ENCODE assay signal across 18 cellular contexts in the genomic region with DNA sequence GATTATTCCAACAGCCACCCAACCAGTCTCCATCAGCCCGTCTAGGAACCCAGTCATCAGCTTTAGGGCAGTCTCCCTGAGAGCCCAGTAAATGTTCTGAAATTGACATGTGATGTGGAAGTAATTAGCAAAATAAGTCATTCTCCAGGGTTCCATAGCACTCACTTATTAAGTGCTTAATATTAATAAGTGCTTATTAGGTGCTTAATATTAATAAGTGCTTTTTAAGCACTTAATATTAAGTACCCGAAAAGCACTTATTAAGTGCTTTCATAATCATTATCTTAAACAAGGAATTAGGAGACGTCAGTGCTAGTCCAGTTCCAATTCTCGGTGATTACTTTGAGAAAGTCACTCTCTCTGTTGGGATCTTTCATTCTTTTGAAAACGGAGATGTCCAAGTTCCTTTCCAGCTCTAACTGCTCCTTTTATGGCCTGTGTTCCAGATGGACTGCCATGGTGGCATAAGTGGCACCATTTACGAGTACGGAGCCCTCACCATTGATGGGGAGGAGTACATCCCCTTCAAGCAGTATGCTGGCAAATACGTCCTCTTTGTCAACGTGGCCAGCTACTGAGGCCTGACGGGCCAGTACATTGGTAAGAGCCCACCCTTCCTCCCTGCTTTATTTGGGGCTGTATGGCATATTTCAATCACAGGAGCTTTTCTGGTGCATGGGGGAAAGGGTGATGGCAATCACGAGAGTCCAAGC. TPM values are rescaled to one million over a fixed set of nuclear protein-coding genes. Genes with fewer than 3 reads are reported as not detected.
DNase-seq lines count a peak whose midpoint lies in the region; TF ChIP-seq lines count a peak whose summit lies in the region.
"Had no signal": no experiment of that assay in that cellular context is flagged by ENCODE, and none has a peak within 500 bp of the region (broad histone marks: within the 10 kb centered on the region; RNA-seq: fewer than 3 reads in every experiment).

No MANE protein-coding gene starts in this region.

- H3K4me1 ChIP-seq in muscle layer of duodenum (ENCODE audit: control insufficient read depth in 1 of 2, insufficient read depth in 2 of 2, low read length in 2 of 2) (peaks cover 31 to 39% of the 10 kb centered on the region in 2 donors), transverse colon (peaks cover 5 to 54% (median 31%) of the 10 kb centered on the region in 4 donors)

- no peaks in the 10 kb centered on the region for H3K27me3 Mint-ChIP-seq in activated CD4-positive, alpha-beta memory T cell treated with anti-CD3 and anti-CD28 coated beads for 36 hours
- H3K27me3 Mint-ChIP-seq in activated CD4-positive, alpha-beta memory T cell treated with anti-CD3 and anti-CD28 coated beads, Interleukin-2, amount 10 ng/mL, durations not matched to agents 7 days and 5 days = peaks cover 8% of the 10 kb centered on the region
- H3K27me3 Mint-ChIP-seq in dendritic cell treated with granulocyte-macrophage colony-stimulating factor and Interleukin-4, amounts not matched to agents 40 ng/mL and 50 ng/mL, for 4 days = no peaks in the 10 kb centered on the region
- H3K27me3 Mint-ChIP-seq in nephron progenitor cell (ENCODE audit: low read depth, poor library complexity) = peaks cover 23% of the 10 kb centered on the region

- peak overlapping the region; percentile 10 for H3K27ac ChIP-seq in muscle layer of duodenum (ENCODE audit: low read length)
- H3K27ac ChIP-seq in transverse colon = peak overlapping the region; percentile 74 to 88 (median 82)
- H3K27ac ChIP-seq: 22Rv1 had no signal

- DNase-seq in activated CD4-positive, alpha-beta memory T cell treated with anti-CD3 and anti-CD28 coated beads for 36 hours = no peak
- DNase-seq in activated CD4-positive, alpha-beta memory T cell treated with anti-CD3 and anti-CD28 coated beads, Interleukin-2, amount 10 ng/mL, durations not matched to agents 7 days and 5 days = no peak
- DNase-seq in transverse colon (no peak), nephron progenitor cell (no peak)
- DNase-seq in activated CD4-positive, alpha-beta T cell treated with anti-CD3 and anti-CD28 coated beads for 4 hours = no peak
- DNase-seq in activated CD8-positive, alpha-beta memory T cell treated with anti-CD3 and anti-CD28 coated beads, Interleukin-2, amount 50 U/mL, for 48 hours = no peak
- DNase-seq: activated CD4-positive, alpha-beta T cell treated with anti-CD3 and anti-CD28 coated beads, Interleukin-2, amount 50 U/mL, for 1 hour; activated naive CD4-positive, alpha-beta T cell treated with anti-CD3 and anti-CD28 coated beads, Interleukin-2, amount 10 ng/mL, durations not matched to agents 7 days and 5 days; activated T-cell treated with anti-CD3 and anti-CD28 coated beads for 4 hours; HCEC 1CT; NCI-H2029; NCI-H510A; stimulated activated naive CD8-positive, alpha-beta T cell treated with anti-CD3 and anti-CD28 coated beads, Interleukin-15, Interleukin-2, amounts not matched to agents 100 U/mL and 50 U/mL, for 24 hours; T-cell had no signal

- POLR2A ChIA-PET in activated CD4-positive, alpha-beta memory T cell treated with anti-CD3 and anti-CD28 coated beads for 36 hours (lab: Charles Lee) = no interaction called here
- POLR2A ChIA-PET in activated CD4-positive, alpha-beta memory T cell treated with anti-CD3 and anti-CD28 coated beads, Interleukin-2, amount 10 ng/mL, durations not matched to agents 7 days and 5 days (lab: Charles Lee) = no interaction called here

- H3K4me3 ChIP-seq in muscle layer of duodenum (ENCODE audit: low read depth in 1 of 2, low read length in 2 of 2) = no peak overlapping the region
- H3K4me3 ChIP-seq in transverse colon = peak overlapping the region in 1 of 4 donors; percentile 62

- WGBS in transverse colon (ENCODE audit: low coverage in 1 of 2), 2 donors = 92 to 93% methylated on average over 7 to 11 of the region's 11 CpGs

- H3K9me3 Mint-ChIP-seq in activated CD4-positive, alpha-beta memory T cell treated with anti-CD3 and anti-CD28 coated beads for 36 hours = no peaks in the 10 kb centered on the region
- H3K9me3 Mint-ChIP-seq in activated CD4-positive, alpha-beta memory T cell treated with anti-CD3 and anti-CD28 coated beads, Interleukin-2, amount 10 ng/mL, durations not matched to agents 7 days and 5 days = no peaks in the 10 kb centered on the region
- no peaks in the 10 kb centered on the region for H3K9me3 Mint-ChIP-seq in dendritic cell treated with granulocyte-macrophage colony-stimulating factor and Interleukin-4, amounts not matched to agents 40 ng/mL and 50 ng/mL, for 4 days
- H3K9me3 Mint-ChIP-seq in nephron progenitor cell = no peaks in the 10 kb centered on the region
- H3K9me3 Mint-ChIP-seq: activated naive CD4-positive, alpha-beta T cell treated with anti-CD3 and anti-CD28 coated beads, Interleukin-2, amount 10 ng/mL, durations not matched to agents 7 days and 5 days; nephron; T-cell had no signal

- peaks cover 28% of the 10 kb centered on the region for H3K4me1 Mint-ChIP-seq in activated CD4-positive, alpha-beta memory T cell treated with anti-CD3 and anti-CD28 coated beads for 36 hours (ENCODE audit: low read depth)
- H3K4me1 Mint-ChIP-seq in activated CD4-positive, alpha-beta memory T cell treated with anti-CD3 and anti-CD28 coated beads, Interleukin-2, amount 10 ng/mL, durations not matched to agents 7 days and 5 days = peaks cover 2% of the 10 kb centered on the region
- peaks cover 87% of the 10 kb centered on the region for H3K4me1 Mint-ChIP-seq in dendritic cell treated with granulocyte-macrophage colony-stimulating factor and Interleukin-4, amounts not matched to agents 40 ng/mL and 50 ng/mL, for 4 days (ENCODE audit: low read depth)
- H3K4me1 Mint-ChIP-seq in nephron progenitor cell = peaks cover 20% of the 10 kb centered on the region

- TF ChIP-seq CTCF in transverse colon (IDR thresholded peaks at IDR 0.05) = no peak
- TF ChIP-seq CTCF in nephron progenitor cell (IDR thresholded peaks at IDR 0.05) = no peak

- no peaks in the 10 kb centered on the region for H3K27me3 ChIP-seq in muscle layer of duodenum (ENCODE audit: low read depth, low read length)
- H3K27me3 ChIP-seq in transverse colon = no peaks in the 10 kb centered on the region

- in situ Hi-C loops in transverse colon (cut with MboI; ENCODE audit: low pct_ligation_motif_present in 1 of 4, low pct_unique_long_range_greater_than_20kb in 1 of 4, low sequenced_read_pairs in 3 of 4) = no loop called here

- peaks cover 33% of the 10 kb centered on the region for H3K36me3 Mint-ChIP-seq in activated CD4-positive, alpha-beta memory T cell treated with anti-CD3 and anti-CD28 coated beads for 36 hours
- H3K36me3 Mint-ChIP-seq in activated CD4-positive, alpha-beta memory T cell treated with anti-CD3 and anti-CD28 coated beads, Interleukin-2, amount 10 ng/mL, durations not matched to agents 7 days and 5 days (ENCODE audit: low read depth) = peaks cover 54% of the 10 kb centered on the region
- peaks cover 60% of the 10 kb centered on the region for H3K36me3 Mint-ChIP-seq in dendritic cell treated with granulocyte-macrophage colony-stimulating factor and Interleukin-4, amounts not matched to agents 40 ng/mL and 50 ng/mL, for 4 days (ENCODE audit: low read depth)
- H3K36me3 Mint-ChIP-seq in nephron progenitor cell (ENCODE audit: low read depth) = peaks cover 40% of the 10 kb centered on the region

- intact Hi-C loops in activated CD4-positive, alpha-beta memory T cell treated with anti-CD3 and anti-CD28 coated beads for 36 hours (cut with micrococcal nuclease) = no loop called here
- intact Hi-C loops in dendritic cell treated with granulocyte-macrophage colony-stimulating factor and Interleukin-4, amounts not matched to agents 40 ng/mL and 50 ng/mL, for 4 days (cut with micrococcal nuclease) = no loop called here
- intact Hi-C loops in transverse colon (cut with DNase I; ENCODE audit: low total_unique reads) = no loop called here

- peak overlapping the region; percentile 5 for H3K27ac Mint-ChIP-seq in activated CD4-positive, alpha-beta memory T cell treated with anti-CD3 and anti-CD28 coated beads for 36 hours
- no peak overlapping the region for H3K27ac Mint-ChIP-seq in activated CD4-positive, alpha-beta memory T cell treated with anti-CD3 and anti-CD28 coated beads, Interleukin-2, amount 10 ng/mL, durations not matched to agents 7 days and 5 days
- H3K27ac Mint-ChIP-seq in dendritic cell treated with granulocyte-macrophage colony-stimulating factor and Interleukin-4, amounts not matched to agents 40 ng/mL and 50 ng/mL, for 4 days = peak overlapping the region; percentile 59
- H3K27ac Mint-ChIP-seq in nephron progenitor cell = no peak overlapping the region
- H3K27ac Mint-ChIP-seq: activated naive CD4-positive, alpha-beta T cell treated with anti-CD3 and anti-CD28 coated beads, Interleukin-2, amount 10 ng/mL, durations not matched to agents 7 days and 5 days; nephron had no signal

- TF ChIP-seq POLR2A in transverse colon (IDR thresholded peaks at IDR 0.05) = no peak

- H3K36me3 ChIP-seq in muscle layer of duodenum (ENCODE audit: control insufficient read depth in 1 of 2, insufficient read depth in 2 of 2, low read length in 2 of 2) (peaks cover 31 to 37% of the 10 kb centered on the region in 2 donors), transverse colon (peaks cover 0 to 15% (median 7%) of the 10 kb centered on the region in 4 donors)

- CTCF ChIA-PET in activated CD4-positive, alpha-beta memory T cell treated with anti-CD3 and anti-CD28 coated beads for 36 hours (lab: Charles Lee) = interaction anchor here (1.8 kb wide), 1 partner anchor 101 kb away, joined by 5 read pairs; no protein-coding TSS in a partner anchor
- CTCF ChIA-PET in activated CD4-positive, alpha-beta memory T cell treated with anti-CD3 and anti-CD28 coated beads, Interleukin-2, amount 10 ng/mL, durations not matched to agents 7 days and 5 days (lab: Charles Lee) = no interaction called here

- no peak for TF ChIP-seq EP300 in transverse colon (IDR thresholded peaks at IDR 0.05; ENCODE audit: low read depth)

- H3K9me3 ChIP-seq in muscle layer of duodenum (ENCODE audit: control insufficient read depth in 1 of 2, low read length in 2 of 2) (no peaks in the 10 kb centered on the region), transverse colon (no peaks in the 10 kb centered on the region)

- H3K4me3 Mint-ChIP-seq in activated CD4-positive, alpha-beta memory T cell treated with anti-CD3 and anti-CD28 coated beads for 36 hours = no peak overlapping the region
- H3K4me3 Mint-ChIP-seq in activated CD4-positive, alpha-beta memory T cell treated with anti-CD3 and anti-CD28 coated beads, Interleukin-2, amount 10 ng/mL, durations not matched to agents 7 days and 5 days = no peak overlapping the region
- no peak overlapping the region for H3K4me3 Mint-ChIP-seq in dendritic cell treated with granulocyte-macrophage colony-stimulating factor and Interleukin-4, amounts not matched to agents 40 ng/mL and 50 ng/mL, for 4 days
- H3K4me3 Mint-ChIP-seq in nephron progenitor cell = no peak overlapping the region
- H3K4me3 Mint-ChIP-seq: activated naive CD4-positive, alpha-beta T cell treated with anti-CD3 and anti-CD28 coated beads, Interleukin-2, amount 10 ng/mL, durations not matched to agents 7 days and 5 days; T-cell had no signal

RNA-seq across cellular contexts. Expression of gene GPX3, which starts 4.7 kb away (rescaled TPM):
- total RNA-seq in activated CD4-positive, alpha-beta memory T cell treated with anti-CD3 and anti-CD28 coated beads for 36 hours = not detected
- total RNA-seq in activated CD4-positive, alpha-beta memory T cell treated with anti-CD3 and anti-CD28 coated beads, Interleukin-2, amount 10 ng/mL, durations not matched to agents 7 days and 5 days = not detected
- 100 to 1,000 TPM; 252 to 758 (median 352) TPM for total RNA-seq in transverse colon

RNA-seq across cellular contexts. Expression of gene TNIP1, which starts 55.8 kb away (rescaled TPM):
- total RNA-seq in activated CD4-positive, alpha-beta memory T cell treated with anti-CD3 and anti-CD28 coated beads for 36 hours = 100 to 1,000 TPM; 388 to 401 TPM
- 100 to 1,000 TPM; 188 to 201 TPM for total RNA-seq in activated CD4-positive, alpha-beta memory T cell treated with anti-CD3 and anti-CD28 coated beads, Interleukin-2, amount 10 ng/mL, durations not matched to agents 7 days and 5 days
- total RNA-seq in transverse colon = 100 to 1,000 TPM in 3 of 4 donors, 10 to 100 TPM in 1; 63.9 to 296 (median 223) TPM

Comparison
In these comparisons a context has a peak if more than half of its experiments do, and no peak if none do; other contexts are left out.
1. H3K27ac Mint-ChIP-seq: peak in activated CD4-positive, alpha-beta memory T cell treated with anti-CD3 and anti-CD28 coated beads for 36 hours (single experiment) and dendritic cell treated with granulocyte-macrophage colony-stimulating factor and Interleukin-4, amounts not matched to agents 40 ng/mL and 50 ng/mL, for 4 days (single experiment); none in activated CD4-positive, alpha-beta memory T cell treated with anti-CD3 and anti-CD28 coated beads, Interleukin-2, amount 10 ng/mL, durations not matched to agents 7 days and 5 days (single experiment) and nephron progenitor cell (single experiment).
2. RNA of gene GPX3, which starts 4.7 kb away (total RNA-seq): 252 to 758 TPM in transverse colon; not detected in activated CD4-positive, alpha-beta memory T cell treated with anti-CD3 and anti-CD28 coated beads for 36 hours and not detected in activated CD4-positive, alpha-beta memory T cell treated with anti-CD3 and anti-CD28 coated beads, Interleukin-2, amount 10 ng/mL, durations not matched to agents 7 days and 5 days; every median in the first group is over 100 times any median in the second.